ENCODE assay signal across 24 cellular contexts in genomic region chr10:100908378-100908777, GRCh38.
"Had no signal": no experiment of that assay in that cellular context is flagged by ENCODE, and none has a peak within 500 bp of the region (broad histone marks: within the 10 kb centered on the region; RNA-seq: fewer than 3 reads in every experiment).

No MANE protein-coding gene starts in this region.

- DNase-seq: hippocampal formation; kidney glomerular epithelial cell; left colon; left ventricle myocardium inferior; midbrain; mucosa of descending colon; naive thymus-derived CD4-positive, alpha-beta T cell; ovary; stimulated activated CD4-positive, alpha-beta T cell treated with anti-CD3 and anti-CD28 coated beads, Interleukin-4, amount 100 ng/mL, for 24 hours; stimulated activated naive CD4-positive, alpha-beta T cell; tibial artery; trophoblast cell; upper lobe of right lung had no signal

- H3K9me3 ChIP-seq: left ventricle myocardium inferior, mucosa of descending colon, ovary, right atrium auricular region, suprapubic skin, thoracic aorta, tibial artery, upper lobe of right lung had no signal

- H3K4me3 ChIP-seq: left ventricle myocardium inferior, lung, mucosa of descending colon, ovary, right atrium auricular region, skin epidermis, suprapubic skin, thoracic aorta, tibial artery, upper lobe of right lung had no signal

- FAIRE-seq: keratinocyte, urothelium cell line had no signal

- H3K36me3 Mint-ChIP-seq: naive thymus-derived CD4-positive, alpha-beta T cell had no signal

- H3K36me3 ChIP-seq: left ventricle myocardium inferior, ovary, right atrium auricular region, suprapubic skin, thoracic aorta, tibial artery, upper lobe of right lung had no signal

- H3K9me3 Mint-ChIP-seq: naive thymus-derived CD4-positive, alpha-beta T cell; stimulated activated effector memory CD8-positive, alpha-beta T cell treated with anti-CD3 and anti-CD28 coated beads, Interleukin-12 subunit alpha, Interleukin-12 subunit beta, amount 100 ng/mL, for 72 hours; stimulated activated naive CD8-positive, alpha-beta T cell treated with anti-CD3 and anti-CD28 coated beads, Interleukin-15, Interleukin-2, amounts not matched to agents 100 ng/mL and 50 ng/mL, for 24 hours had no signal

- H3K27ac Mint-ChIP-seq: naive thymus-derived CD4-positive, alpha-beta T cell; progenitor cell of endocrine pancreas; stimulated activated effector memory CD8-positive, alpha-beta T cell treated with anti-CD3 and anti-CD28 coated beads, Interleukin-12 subunit alpha, Interleukin-12 subunit beta, amount 100 ng/mL, for 72 hours; stimulated activated naive CD8-positive, alpha-beta T cell treated with anti-CD3 and anti-CD28 coated beads, Interleukin-15, Interleukin-2, amounts not matched to agents 100 ng/mL and 50 ng/mL, for 24 hours had no signal

- H3K27ac ChIP-seq: left ventricle myocardium inferior, ovary, right atrium auricular region, skin epidermis, suprapubic skin, thoracic aorta, tibial artery, upper lobe of right lung had no signal

- H3K4me3 Mint-ChIP-seq: naive thymus-derived CD4-positive, alpha-beta T cell; stimulated activated effector memory CD8-positive, alpha-beta T cell treated with anti-CD3 and anti-CD28 coated beads, Interleukin-12 subunit alpha, Interleukin-12 subunit beta, amount 100 ng/mL, for 72 hours; stimulated activated naive CD8-positive, alpha-beta T cell treated with anti-CD3 and anti-CD28 coated beads, Interleukin-15, Interleukin-2, amounts not matched to agents 100 ng/mL and 50 ng/mL, for 24 hours had no signal

- H3K27me3 ChIP-seq: ovary, right atrium auricular region, suprapubic skin, upper lobe of right lung had no signal

- ATAC-seq: left colon; mucosa of descending colon; naive thymus-derived CD4-positive, alpha-beta T cell; sciatic nerve; stimulated activated effector memory CD8-positive, alpha-beta T cell treated with anti-CD3 and anti-CD28 coated beads, Interleukin-12 subunit alpha, Interleukin-12 subunit beta, amount 100 ng/mL, for 72 hours; upper lobe of right lung had no signal
